26 cellular contexts compared by ENCODE assay signal in genomic region chr3:139838269-139838957, GRCh38.
"Had no signal": no experiment of that assay in that cellular context is flagged by ENCODE, and none has a peak within 500 bp of the region (broad histone marks: within the 10 kb centered on the region; RNA-seq: fewer than 3 reads in every experiment).

No MANE protein-coding gene starts in this region.

- H3K27me3 Mint-ChIP-seq: activated B cell treated with CpG ODN at 0.5 μM for 24 hours; activated CD8-positive, alpha-beta T cell treated with anti-CD3 and anti-CD28 coated beads for 36 hours; activated naive CD4-positive, alpha-beta T cell treated with anti-CD3 and anti-CD28 coated beads, Interleukin-2, amount 50 U/mL, for 24 hours; central memory CD8-positive, alpha-beta T cell; dendritic cell treated with granulocyte-macrophage colony-stimulating factor and Interleukin-4, amounts not matched to agents 40 ng/mL and 50 ng/mL, for 4 days; naive B cell; T-helper 17 cell had no signal

- H3K4me3 ChIP-seq: breast epithelium, gastrocnemius medialis, left ventricle myocardium inferior, ovary, tibial nerve had no signal

- H3K36me3 Mint-ChIP-seq: activated naive CD4-positive, alpha-beta T cell treated with anti-CD3 and anti-CD28 coated beads, Interleukin-2, amount 50 U/mL, for 24 hours; naive B cell had no signal

- H3K4me3 Mint-ChIP-seq: activated B cell treated with CpG ODN at 0.5 μM for 24 hours; activated CD8-positive, alpha-beta T cell treated with anti-CD3 and anti-CD28 coated beads for 36 hours; activated naive CD4-positive, alpha-beta T cell treated with anti-CD3 and anti-CD28 coated beads, Interleukin-2, amount 50 U/mL, for 24 hours; activated T-cell treated with anti-CD3 and anti-CD28 coated beads, Interleukin-2, amount 50 U/mL, for 4 hours; central memory CD8-positive, alpha-beta T cell; dendritic cell treated with granulocyte-macrophage colony-stimulating factor and Interleukin-4, amounts not matched to agents 40 ng/mL and 50 ng/mL, for 4 days; naive B cell; nephron progenitor cell; T-helper 17 cell had no signal

- H3K9me3 Mint-ChIP-seq: activated naive CD4-positive, alpha-beta T cell treated with anti-CD3 and anti-CD28 coated beads, Interleukin-2, amount 50 U/mL, for 24 hours; activated T-helper 2 cell treated with anti-CD3 and anti-CD28 coated beads, Interferon-gamma antibody, Interleukin-2, Interleukin-4, amounts not matched to agents 10 μg/mL and 5 μg/mL and 100 μg/mL, durations not matched to agents 14 hours and 24 hours and 36 hours; central memory CD8-positive, alpha-beta T cell; dendritic cell treated with granulocyte-macrophage colony-stimulating factor and Interleukin-4, amounts not matched to agents 40 ng/mL and 50 ng/mL, for 4 days had no signal

- FAIRE-seq: endometrium, islet of Langerhans had no signal

- H3K27me3 ChIP-seq: breast epithelium, gastrocnemius medialis, ovary, tibial nerve had no signal

- H3K27ac Mint-ChIP-seq: activated B cell treated with CpG ODN at 0.5 μM for 24 hours; activated CD8-positive, alpha-beta T cell treated with anti-CD3 and anti-CD28 coated beads for 36 hours; activated naive CD4-positive, alpha-beta T cell treated with anti-CD3 and anti-CD28 coated beads, Interleukin-2, amount 50 U/mL, for 24 hours; activated T-helper 2 cell treated with anti-CD3 and anti-CD28 coated beads, Interferon-gamma antibody, Interleukin-2, Interleukin-4, amounts not matched to agents 10 μg/mL and 5 μg/mL and 100 μg/mL, durations not matched to agents 14 hours and 24 hours and 36 hours; dendritic cell treated with granulocyte-macrophage colony-stimulating factor and Interleukin-4, amounts not matched to agents 40 ng/mL and 50 ng/mL, for 4 days; naive B cell; nephron progenitor cell; progenitor cell of endocrine pancreas; T-helper 17 cell had no signal

- DNase-seq: activated B cell treated with CpG ODN at 0.5 μM for 24 hours; activated CD4-positive, alpha-beta T cell treated with anti-CD3 and anti-CD28 coated beads, Interleukin-2, amount 50 U/mL, for 1 hour; activated CD8-positive, alpha-beta T cell treated with anti-CD3 and anti-CD28 coated beads for 36 hours; activated T-cell treated with anti-CD3 and anti-CD28 coated beads, Interleukin-2, amount 50 U/mL, for 4 hours; effector CD4-positive, alpha-beta T cell; gastrocnemius medialis; glutamatergic neuron; left ventricle myocardium inferior; mammary epithelial cell; naive B cell; nephron progenitor cell; ovary; stimulated activated CD4-positive, alpha-beta T cell treated with anti-CD3 and anti-CD28 coated beads, Interleukin-15, amount 100 ng/mL, for 24 hours; stimulated activated CD4-positive, alpha-beta T cell treated with anti-CD3 and anti-CD28 coated beads, Interleukin-2, amount 100 ng/mL, for 24 hours; stimulated activated naive CD4-positive, alpha-beta T cell; T-helper 17 cell had no signal

- H3K9me3 ChIP-seq: breast epithelium, gastrocnemius medialis, left ventricle myocardium inferior, ovary, tibial nerve had no signal

- H3K4me1 ChIP-seq: breast epithelium, tibial nerve had no signal

- H3K36me3 ChIP-seq: breast epithelium, gastrocnemius medialis, left ventricle myocardium inferior, ovary, tibial nerve had no signal

- ATAC-seq: activated CD8-positive, alpha-beta T cell treated with anti-CD3 and anti-CD28 coated beads for 36 hours; activated T-cell treated with anti-CD3 and anti-CD28 coated beads, Interleukin-2, amount 50 U/mL, for 4 hours; gastrocnemius medialis; T-helper 17 cell had no signal

- H3K4me1 Mint-ChIP-seq: activated B cell treated with CpG ODN at 0.5 μM for 24 hours; activated naive CD4-positive, alpha-beta T cell treated with anti-CD3 and anti-CD28 coated beads, Interleukin-2, amount 50 U/mL, for 24 hours; central memory CD8-positive, alpha-beta T cell; naive B cell; nephron progenitor cell; T-helper 17 cell had no signal

- H3K27ac ChIP-seq: breast epithelium, epithelial cell of prostate, gastrocnemius medialis, left ventricle myocardium inferior, ovary, tibial nerve had no signal
